22 cellular contexts compared by ENCODE assay signal in genomic region chr1:150778409-150778808, GRCh38. TPM values are rescaled to one million over a fixed set of nuclear protein-coding genes. Genes with fewer than 3 reads are reported as not detected.
DNase-seq lines count a peak whose midpoint lies in the region; ATAC-seq, FAIRE-seq and TF ChIP-seq lines count a peak whose summit lies in the region.
"Had no signal": no experiment of that assay in that cellular context is flagged by ENCODE, and none has a peak within 500 bp of the region (broad histone marks: within the 10 kb centered on the region; RNA-seq: fewer than 3 reads in every experiment).

No MANE protein-coding gene starts in this region.

- no peak overlapping the region for H3K4me3 ChIP-seq in psoas muscle
- H3K4me3 ChIP-seq: A549, Peyer's patch had no signal

- TF ChIP-seq POLR2A in H54 (IDR thresholded peaks at IDR 0.05; ENCODE audit: low read depth, low read length): no peak

- WGBS in psoas muscle, 3 donors: 93 to 97% (median 96%) methylated on average over 1 of the region's 1 CpG

- ATAC-seq in foreskin keratinocyte: peak; percentile 34
- no peak for ATAC-seq in GM19351 (IDR thresholded peaks at IDR 0.05; ENCODE audit: unreplicated experiment)
- no peak for ATAC-seq in GM18519 (IDR thresholded peaks at IDR 0.05; ENCODE audit: low FRiP score, unreplicated experiment)
- no peak for ATAC-seq in psoas muscle
- ATAC-seq: A549, HepG2, Right ventricle myocardium inferior had no signal

- DNase-seq in Ammon's horn (ENCODE audit: low spot score) (peak; percentile 17), H54 (ENCODE audit: insufficient read length, low spot score) (peak; percentile 22), NCI-H2227 treated with DMSO at 0.1 percent for 48 hours (lab: John Stamatoyannopoulos, UW) (peak; percentile 73), foreskin keratinocyte (peak; percentile 60 to 82), amniotic stem cell (lab: John Stamatoyannopoulos, UW) (no peak), psoas muscle (no peak)
- DNase-seq: Caco-2, DMS79, HFFc6, MM.1S, NCI-H1105, NCI-H1694 treated with DMSO at 0.1 percent for 48 hours, NCI-H510A treated with DMSO at 0.1 percent for 48 hours, NCI-H82, Peyer's patch had no signal

- intact Hi-C loops in psoas muscle (cut with DNase I): no loop called here

- H3K27ac ChIP-seq in foreskin keratinocyte (no peak overlapping the region), psoas muscle (no peak overlapping the region)
- H3K27ac ChIP-seq: A549, Peyer's patch had no signal

- no peaks in the 10 kb centered on the region for H3K9me3 ChIP-seq in psoas muscle
- H3K9me3 ChIP-seq: A549, Caco-2, Peyer's patch had no signal

- H3K4me1 ChIP-seq in foreskin keratinocyte (peaks cover 3% of the 10 kb centered on the region), psoas muscle (no peaks in the 10 kb centered on the region)
- H3K4me1 ChIP-seq: A549, Caco-2, Peyer's patch had no signal

- TF ChIP-seq CTCF in foreskin keratinocyte (conservative IDR thresholded peaks at IDR 0.05): no peak
- TF ChIP-seq CTCF in psoas muscle (IDR thresholded peaks at IDR 0.05): no peak

- FAIRE-seq in H54 (lab: Jason Lieb, UNC): no peak
- FAIRE-seq: A549, HepG2 had no signal

- H3K27me3 ChIP-seq in foreskin keratinocyte (no peaks in the 10 kb centered on the region), psoas muscle (ENCODE audit: insufficient read depth in 3 of 3, low read length in 2 of 3) (no peaks in the 10 kb centered on the region)
- H3K27me3 ChIP-seq: Peyer's patch had no signal

- H3K36me3 ChIP-seq in psoas muscle (ENCODE audit: insufficient read depth in 1 of 2, low read depth in 1 of 2): no peaks in the 10 kb centered on the region
- H3K36me3 ChIP-seq: Peyer's patch had no signal

RNA-seq across cellular contexts. Expression of gene CTSS, which starts 12.8 kb away (rescaled TPM):
- 4.6 and 5.0 TPM in 2 replicates for total RNA-seq in foreskin keratinocyte
- 2.9 and 3.3 TPM in 2 replicates for polyA plus RNA-seq in foreskin keratinocyte
- total RNA-seq in psoas muscle: 10 to 100 TPM in 3 of 4 donors, 1 to 10 TPM in 1; 9.7 to 14.5 (median 11.4) TPM
- 1 to 10 TPM; 2.4 to 4.1 (median 2.5) TPM for polyA plus RNA-seq in psoas muscle
- total RNA-seq: G401 had no signal

RNA-seq across cellular contexts. Expression of gene CTSK, which starts 29.7 kb away (rescaled TPM):
- total RNA-seq in foreskin keratinocyte (6.1 and 7.2 TPM in 2 replicates), psoas muscle (10 to 100 TPM in 1 of 4 donors, 1 to 10 TPM in 3; 2.8 to 16.9 (median 5.7) TPM)
- polyA plus RNA-seq in foreskin keratinocyte (5.8 and 7.2 TPM in 2 replicates), psoas muscle (1 to 10 TPM; 2.9 to 4.5 (median 3.4) TPM)

RNA-seq across cellular contexts. Expression of gene HORMAD1, which starts 57.7 kb away (rescaled TPM):
- total RNA-seq in foreskin keratinocyte (not detected in 2 replicates), psoas muscle (under 1 TPM in 1 of 4 donors, not detected in 3; 0.48 TPM)
- polyA plus RNA-seq in foreskin keratinocyte (not detected in 2 replicates), psoas muscle (not detected)
- total RNA-seq: Caco-2, G401, H4, HepG2, HFFc6, Right ventricle myocardium inferior had no signal
- polyA plus RNA-seq: HepG2 had no signal

Comparison
In these comparisons a context has a peak if more than half of its experiments do, and no peak if none do; other contexts are left out.
1. DNase-seq: peak in Ammon's horn (single experiment), H54 (single experiment), NCI-H2227 treated with DMSO at 0.1 percent for 48 hours (single experiment) and foreskin keratinocyte (2 of 2); none in amniotic stem cell (single experiment) and psoas muscle (0 of 2).